In the genomic region with DNA sequence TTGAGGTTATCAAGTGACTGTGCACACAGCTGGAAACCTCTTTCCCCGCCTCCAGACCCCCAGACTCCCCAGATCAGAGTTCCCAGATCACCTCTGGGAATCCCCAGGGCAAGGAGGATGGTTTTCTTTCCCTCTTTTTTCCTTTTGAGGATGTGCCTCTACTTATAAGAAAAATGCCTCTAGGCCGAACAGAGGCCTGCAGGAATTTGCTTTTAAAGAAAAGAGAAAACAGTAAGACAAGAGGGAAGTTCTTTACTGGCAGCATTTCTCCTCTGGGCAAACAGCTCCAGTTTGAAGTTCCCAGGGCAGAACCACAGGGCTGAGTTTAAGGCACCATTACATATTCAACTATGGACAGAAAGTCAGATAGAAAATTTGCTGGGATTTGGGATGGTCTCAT, we compare ENCODE assay signal across 19 cellular contexts.
DNase-seq lines count a peak whose midpoint lies in the region; TF ChIP-seq lines count a peak whose summit lies in the region.
"Had no signal": no experiment of that assay in that cellular context is flagged by ENCODE, and none has a peak within 500 bp of the region (broad histone marks: within the 10 kb centered on the region; RNA-seq: fewer than 3 reads in every experiment).

No MANE protein-coding gene starts in this region.

- no peaks in the 10 kb centered on the region for H3K27me3 Mint-ChIP-seq in neural crest cell (ENCODE audit: low read depth)
- H3K27me3 Mint-ChIP-seq: IgD-negative memory B cell had no signal

- intact Hi-C loops in ovary (cut with DNase I) = no loop called here

- H3K4me3 ChIP-seq in NT2/D1 (ENCODE audit: insufficient read length, low read depth) = no peak overlapping the region
- H3K4me3 ChIP-seq in ovary = no peak overlapping the region
- H3K4me3 ChIP-seq: Peyer's patch had no signal

- H3K4me1 ChIP-seq in NT2/D1 (ENCODE audit: insufficient read depth, insufficient read length) = no peaks in the 10 kb centered on the region
- H3K4me1 ChIP-seq in ovary (ENCODE audit: insufficient read depth) = no peaks in the 10 kb centered on the region
- H3K4me1 ChIP-seq: Peyer's patch had no signal

- H3K27ac Mint-ChIP-seq in neural crest cell (ENCODE audit: unreplicated experiment) = peak overlapping the region; percentile 79
- H3K27ac Mint-ChIP-seq: H9, IgD-negative memory B cell had no signal

- no peak overlapping the region for H3K4me3 Mint-ChIP-seq in neural crest cell
- H3K4me3 Mint-ChIP-seq: H9 had no signal

- 44 to 60% (median 56%) methylated on average over 2 of the region's 2 CpGs for WGBS in ovary, 3 donors

- H3K27me3 ChIP-seq in NT2/D1 (ENCODE audit: insufficient read depth, insufficient read length) (peaks cover 47% of the 10 kb centered on the region), ovary (no peaks in the 10 kb centered on the region)
- H3K27me3 ChIP-seq: Peyer's patch had no signal

- no peaks in the 10 kb centered on the region for H3K36me3 ChIP-seq in NT2/D1 (ENCODE audit: insufficient read depth, insufficient read length, low read length)
- no peaks in the 10 kb centered on the region for H3K36me3 ChIP-seq in ovary
- H3K36me3 ChIP-seq: Peyer's patch had no signal

- H3K9me3 ChIP-seq in NT2/D1 (ENCODE audit: insufficient read depth, low read length) (no peaks in the 10 kb centered on the region), ovary (no peaks in the 10 kb centered on the region)
- H3K9me3 ChIP-seq: Peyer's patch had no signal

- TF ChIP-seq CTCF in neural crest cell (conservative IDR thresholded peaks at IDR 0.05) (no peak), ovary (IDR thresholded peaks at IDR 0.05) (no peak)

- H3K9me3 Mint-ChIP-seq in neural crest cell = no peaks in the 10 kb centered on the region
- H3K9me3 Mint-ChIP-seq: H9 had no signal

- H3K27ac ChIP-seq in ovary = no peak overlapping the region
- H3K27ac ChIP-seq: C4-2B, Peyer's patch had no signal

- DNase-seq in NT2/D1 (ENCODE audit: low read depth, low spot score) = peak; percentile 5
- DNase-seq in iPS-NIHi7 (ENCODE audit: extremely low spot score) = peak; percentile 12
- DNase-seq in neural crest cell (ENCODE audit: low read depth, low spot score) = no peak
- DNase-seq in DMS79 treated with DMSO at 0.1 percent for 48 hours (lab: John Stamatoyannopoulos, UW) = no peak
- no peak for DNase-seq in HuH-7 (ENCODE audit: low spot score)
- DNase-seq in ovary = no peak
- DNase-seq in SW 1271 (lab: John Stamatoyannopoulos, UW) = no peak
- DNase-seq: EL, H9, Kasumi-1, MM.1S, NCI-H1092 treated with DMSO at 0.1 percent for 48 hours, NCI-H187, NCI-H226, NCI-H524 treated with DMSO at 0.1 percent for 48 hours, Peyer's patch, Right ventricle myocardium superior had no signal

- H3K36me3 Mint-ChIP-seq in neural crest cell (ENCODE audit: low read depth) = no peaks in the 10 kb centered on the region
- H3K36me3 Mint-ChIP-seq: IgD-negative memory B cell had no signal

- H3K9ac ChIP-seq in NT2/D1 (ENCODE audit: insufficient read length, low read depth) = no peak overlapping the region

- peaks cover 10% of the 10 kb centered on the region for H3K4me1 Mint-ChIP-seq in neural crest cell
- H3K4me1 Mint-ChIP-seq: IgD-negative memory B cell had no signal

- no peak for TF ChIP-seq EP300 in ovary (IDR thresholded peaks at IDR 0.05)

- TF ChIP-seq POLR2A in ovary (IDR thresholded peaks at IDR 0.05) = no peak

Comparison
In these comparisons a context has a peak if more than half of its experiments do, and no peak if none do; other contexts are left out.
1. DNase-seq: peak in NT2/D1 (single experiment) and iPS-NIHi7 (single experiment); none in neural crest cell (single experiment), DMS79 treated with DMSO at 0.1 percent for 48 hours (single experiment), HuH-7 (single experiment), ovary (0 of 5) and SW 1271 (0 of 2).